In the genomic region with DNA sequence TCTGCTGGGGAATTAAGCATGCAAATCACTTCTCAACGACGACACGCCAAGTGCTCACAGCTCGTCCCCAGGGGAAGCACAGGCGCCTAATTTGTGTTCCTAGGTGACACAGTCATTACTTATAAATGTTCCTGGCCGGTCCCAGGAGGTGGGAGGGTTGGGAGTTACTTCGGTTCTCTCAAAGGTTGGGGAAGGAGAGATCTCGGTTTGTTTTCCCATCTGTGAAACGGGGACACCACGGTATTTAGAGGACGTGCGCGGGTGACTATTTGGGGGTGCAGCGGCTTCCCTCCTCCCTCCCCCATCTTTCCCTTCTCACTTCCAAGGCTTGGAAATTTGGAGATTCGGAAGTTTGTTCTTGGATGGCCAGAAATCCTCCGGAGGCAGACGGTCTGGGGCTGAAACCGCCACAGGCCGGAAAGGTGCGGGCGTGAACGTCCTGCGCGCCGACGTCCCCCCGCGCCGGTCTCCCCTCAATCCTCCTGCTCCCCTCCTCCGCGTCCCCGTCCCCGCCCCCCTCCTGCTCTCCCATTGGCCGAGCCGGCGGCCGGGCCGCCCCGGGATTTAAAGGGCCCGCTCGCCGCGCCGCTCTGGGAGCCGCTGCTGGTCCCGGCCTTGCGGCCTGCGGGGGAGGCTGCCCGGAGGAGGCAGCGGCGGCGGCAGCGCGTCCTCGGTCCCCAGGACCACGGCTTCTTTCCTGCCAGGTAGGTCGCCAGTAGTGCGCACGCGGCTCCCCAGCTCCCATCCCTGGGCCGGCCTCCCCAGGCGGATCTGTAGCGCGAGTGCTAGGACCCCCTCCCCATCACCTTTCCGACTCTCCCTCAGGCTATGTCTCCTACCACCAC, we compare ENCODE assay signal across 8 cellular contexts. TPM values are rescaled to one million over a fixed set of nuclear protein-coding genes. Genes with fewer than 3 reads are reported as not detected.
A peak's percentile ranks its signal among the peaks of the same experiment; 100 is the strongest.
DNase-seq lines count a peak whose midpoint lies in the region; ATAC-seq, FAIRE-seq and TF ChIP-seq lines count a peak whose summit lies in the region.

Gene PORCN (plus strand): TSS at position 593 of the 845 bp plus-strand sequence. CDS start 829 bp downstream, outside the sequence.

- TF ChIP-seq CTCF in GM12865 (IDR thresholded peaks at IDR 0.05; ENCODE audit: insufficient read depth, low read depth, low read length, missing control alignments), result no peak
- TF ChIP-seq CTCF in WTC11 (IDR thresholded peaks at IDR 0.05), result no peak
- TF ChIP-seq CTCF in bronchial epithelial cell (IDR thresholded peaks at IDR 0.05; ENCODE audit: insufficient read depth, low read length, severe bottlenecking), result no peak

- peaks cover 7% of the 10 kb centered on the region for H3K4me1 Mint-ChIP-seq in WTC11

- DNase-seq in GM12865 (ENCODE audit: low read depth) (peak; percentile 88), NCI-H2107 treated with DMSO at 0.1 percent for 48 hours (lab: John Stamatoyannopoulos, UW; ENCODE audit: unreplicated experiment) (peak; percentile 43), WTC11 (ENCODE audit: low spot score) (peak; percentile 77), bronchial epithelial cell (ENCODE audit: low read depth) (peak; percentile 31), islet precursor cell (peak; percentile 76), NCI-H187 (lab: John Stamatoyannopoulos, UW) (no peak)
- DNase-seq in stimulated activated CD4-positive, alpha-beta T cell treated with anti-CD3 and anti-CD28 coated beads, Interleukin-15, amount 100 ng/mL, for 1 hour (ENCODE audit: low read depth in 1 of 2, low spot score in 1 of 2), result peak; percentile 54 to 70

- peak; percentile 87 for ATAC-seq in HG02642 (IDR thresholded peaks at IDR 0.05; ENCODE audit: poor library complexity, unreplicated experiment)
- peak; percentile 90 for ATAC-seq in WTC11

- H3K4me3 ChIP-seq in GM12865 (ENCODE audit: low read depth, low read length) (peak within 1 kb of the TSS; percentile 70), bronchial epithelial cell (ENCODE audit: low read depth, low read length) (peak within 1 kb of the TSS; percentile 73)

- CTCF ChIA-PET in WTC11 (lab: Charles Lee), result interaction anchor here (1.5 kb wide), 1 partner anchor 34 kb away, joined by 3 read pairs; no protein-coding TSS in a partner anchor

- peak within 1 kb of the TSS; percentile 85 for H3K4me3 Mint-ChIP-seq in WTC11

- POLR2A ChIA-PET in WTC11 (lab: Charles Lee), result no interaction called here

- H3K36me3 ChIP-seq in bronchial epithelial cell (ENCODE audit: control insufficient read depth, insufficient read depth, low read length), result peaks cover 2% of the 10 kb centered on the region

- no peaks in the 10 kb centered on the region for H3K27me3 ChIP-seq in bronchial epithelial cell (ENCODE audit: control insufficient read depth, insufficient read depth, low read length)

- FAIRE-seq in bronchial epithelial cell (lab: Jason Lieb, UNC), result no peak

- H3K27me3 Mint-ChIP-seq in WTC11 (ENCODE audit: low read depth), result no peaks in the 10 kb centered on the region; the same call in none of the 2 replicates

- no peaks in the 10 kb centered on the region for H3K36me3 Mint-ChIP-seq in WTC11

- H3K9me3 Mint-ChIP-seq in WTC11, result no peaks in the 10 kb centered on the region

- H3K27ac Mint-ChIP-seq in WTC11, result peak within 1 kb of the TSS; percentile 45; the same call in 1 of the 2 replicates

TF ChIP-seq in WTC11, 78 proteins besides CTCF, POLR2A, EP300 and RAD21:
- TF ChIP-seq NR2C2 (CRISPR knock-in tag; IDR thresholded peaks at IDR 0.05) (no peak), ATF2 (CRISPR knock-in tag; IDR thresholded peaks at IDR 0.05; ENCODE audit: borderline replicate concordance, low read depth) (no peak), ZNF138 (CRISPR knock-in tag; conservative IDR thresholded peaks at IDR 0.05) (no peak), TP53 (CRISPR knock-in tag; IDR thresholded peaks at IDR 0.05) (no peak), E2F1 (CRISPR knock-in tag; IDR thresholded peaks at IDR 0.05) (no peak), ZNF396 (CRISPR knock-in tag; IDR thresholded peaks at IDR 0.05; ENCODE audit: borderline replicate concordance) (no peak), ZNF423 (CRISPR knock-in tag; IDR thresholded peaks at IDR 0.05) (no peak), NFYB (CRISPR knock-in tag; conservative IDR thresholded peaks at IDR 0.05; ENCODE audit: low read depth) (no peak), ETV6 (CRISPR knock-in tag; IDR thresholded peaks at IDR 0.05) (no peak), ELF4 (CRISPR knock-in tag; IDR thresholded peaks at IDR 0.05; ENCODE audit: low read depth) (no peak), FOXJ3 (CRISPR knock-in tag; IDR thresholded peaks at IDR 0.05; ENCODE audit: borderline replicate concordance) (no peak), CDX4 (CRISPR knock-in tag; IDR thresholded peaks at IDR 0.05; ENCODE audit: borderline replicate concordance) (no peak), ZBTB43 (CRISPR knock-in tag; IDR thresholded peaks at IDR 0.05) (no peak), GTF2I (CRISPR knock-in tag; conservative IDR thresholded peaks at IDR 0.05) (no peak)
- TF ChIP-seq, protein P1, sequence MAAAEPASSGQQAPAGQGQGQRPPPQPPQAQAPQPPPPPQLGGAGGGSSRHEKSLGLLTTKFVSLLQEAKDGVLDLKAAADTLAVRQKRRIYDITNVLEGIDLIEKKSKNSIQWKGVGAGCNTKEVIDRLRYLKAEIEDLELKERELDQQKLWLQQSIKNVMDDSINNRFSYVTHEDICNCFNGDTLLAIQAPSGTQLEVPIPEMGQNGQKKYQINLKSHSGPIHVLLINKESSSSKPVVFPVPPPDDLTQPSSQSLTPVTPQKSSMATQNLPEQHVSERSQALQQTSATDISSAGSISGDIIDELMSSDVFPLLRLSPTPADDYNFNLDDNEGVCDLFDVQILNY (CRISPR knock-in tag; IDR thresholded peaks at IDR 0.05), result no peak

RNA-seq across cellular contexts. Expression of gene PORCN, which starts in this region (rescaled TPM):
- total RNA-seq in WTC11 (2021) (16.4 to 19.7 TPM (median 16.9 TPM) in 3 replicates), bronchial epithelial cell (33.4 and 46.2 TPM in 2 replicates)

Comparison
In these comparisons a context has a peak if more than half of its experiments do, and no peak if none do; other contexts are left out.
1. DNase-seq: peak in GM12865 (single experiment), NCI-H2107 treated with DMSO at 0.1 percent for 48 hours (single experiment), WTC11 (single experiment), bronchial epithelial cell (single experiment), islet precursor cell (single experiment) and stimulated activated CD4-positive, alpha-beta T cell treated with anti-CD3 and anti-CD28 coated beads, Interleukin-15, amount 100 ng/mL, for 1 hour (2 of 2); none in NCI-H187 (0 of 2).